Comparison of ENCODE assay signal across 8 cellular contexts in the genomic region with DNA sequence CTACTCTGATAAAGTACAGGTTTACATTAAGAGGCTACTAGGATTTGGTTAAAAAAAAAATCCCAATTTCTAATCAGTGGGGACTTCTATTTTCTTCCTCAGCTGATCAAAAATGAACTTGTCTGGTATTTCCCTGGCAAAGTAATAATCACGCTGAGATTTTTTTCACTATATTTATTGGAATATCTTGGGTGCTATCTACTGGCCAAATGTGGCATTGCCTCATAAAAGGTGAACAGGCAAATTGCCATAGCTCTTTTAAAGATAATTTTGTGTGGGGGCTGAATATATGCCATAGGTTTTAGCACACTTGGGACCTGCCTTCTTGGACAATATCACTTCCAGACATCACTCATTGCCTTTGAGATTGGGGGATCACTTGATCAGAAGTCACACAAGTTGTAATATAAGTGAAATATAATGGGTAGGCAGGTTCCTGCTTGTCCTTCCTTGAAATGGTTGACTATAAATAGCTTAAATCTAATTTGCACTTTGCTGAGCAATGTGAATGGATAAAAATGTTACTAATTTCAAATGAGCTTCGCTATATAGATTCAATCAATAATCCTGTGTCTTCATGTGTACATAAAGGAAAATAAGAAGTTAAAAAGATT. TPM values are rescaled to one million over a fixed set of nuclear protein-coding genes. Genes with fewer than 3 reads are reported as not detected.
DNase-seq lines count a peak whose midpoint lies in the region; ATAC-seq and TF ChIP-seq lines count a peak whose summit lies in the region.

No MANE protein-coding gene starts in this region.

- no peaks in the 10 kb centered on the region for H3K9me3 ChIP-seq in left ventricle myocardium inferior (replicated peaks)

- peak; percentile 82 for TF ChIP-seq RAD21 in Ishikawa (IDR thresholded peaks at IDR 0.05; ENCODE audit: low read depth)

- no peaks in the 10 kb centered on the region for H3K36me3 ChIP-seq in left ventricle myocardium inferior

- no peak for ATAC-seq in Right ventricle myocardium inferior

- no peak for TF ChIP-seq EP300 in Ishikawa (IDR thresholded peaks at IDR 0.05; ENCODE audit: borderline replicate concordance)

- intact Hi-C loops in left ventricle myocardium inferior (cut with micrococcal nuclease) = no loop called here
- intact Hi-C loops in Right ventricle myocardium inferior (cut with DNase I) = loop anchor here (1.0 to 2.0 kb wide), 2 partner anchors 840 to 877 kb away; no protein-coding TSS in a partner anchor

- no peak overlapping the region for H3K27ac ChIP-seq in left ventricle myocardium inferior (replicated peaks)

- no peak for DNase-seq in left ventricle myocardium inferior
- DNase-seq in Right ventricle myocardium inferior (ENCODE audit: missing footprints) = no peak
- peak; percentile 2 to 23 for DNase-seq in SW 1271 (lab: John Stamatoyannopoulos, UW)
- peak; percentile 7 for DNase-seq in glomerular endothelial cell (ENCODE audit: extremely low read depth, low read depth, low spot score)
- DNase-seq in superior temporal gyrus (ENCODE audit: extremely low spot score) = peak; percentile 75
- DNase-seq in NCI-H1048 (lab: John Stamatoyannopoulos, UW) = no peak
- DNase-seq in MV-4-11 (lab: John Stamatoyannopoulos, UW) = no peak

- peaks cover 37% of the 10 kb centered on the region for H3K27me3 ChIP-seq in left ventricle myocardium inferior (ENCODE audit: low read depth)

- H3K4me1 ChIP-seq in left ventricle myocardium inferior = no peaks in the 10 kb centered on the region

- no peak overlapping the region for H3K4me3 ChIP-seq in left ventricle myocardium inferior

- peak; percentile 79 for TF ChIP-seq CTCF in left ventricle myocardium inferior (IDR thresholded peaks at IDR 0.05; ENCODE audit: borderline replicate concordance)

TF ChIP-seq in Ishikawa, 13 proteins besides CTCF, POLR2A, EP300 and RAD21:
- no peak for TF ChIP-seq TEAD4 (IDR thresholded peaks at IDR 0.05)
TF ChIP-seq in Ishikawa: peak in this region for 0.

RNA-seq across cellular contexts. Expression of a gene that starts 7.0 kb away (rescaled TPM):
- total RNA-seq in left ventricle myocardium inferior (not detected), Right ventricle myocardium inferior (not detected), glomerular endothelial cell (not detected in 2 replicates)

Comparison
In these comparisons a context has a peak if more than half of its experiments do, and no peak if none do; other contexts are left out.
1. DNase-seq: peak in SW 1271 (2 of 2), glomerular endothelial cell (single experiment) and superior temporal gyrus (single experiment); none in left ventricle myocardium inferior (single experiment), Right ventricle myocardium inferior (single experiment), NCI-H1048 (single experiment) and MV-4-11 (single experiment).